Comparison of ENCODE assay signal across 16 cellular contexts in genomic region chr16:81531415-81531814, GRCh38.
DNase-seq lines count a peak whose midpoint lies in the region; ATAC-seq, FAIRE-seq and TF ChIP-seq lines count a peak whose summit lies in the region.
"Had no signal": no experiment of that assay in that cellular context is flagged by ENCODE, and none has a peak within 500 bp of the region (broad histone marks: within the 10 kb centered on the region; RNA-seq: fewer than 3 reads in every experiment).

No MANE protein-coding gene starts in this region.

- no peaks in the 10 kb centered on the region for H3K9me3 Mint-ChIP-seq in stimulated activated effector memory CD8-positive, alpha-beta T cell treated with anti-CD3 and anti-CD28 coated beads, Interleukin-12 subunit alpha, Interleukin-12 subunit beta, amount 100 ng/mL, for 72 hours
- no peaks in the 10 kb centered on the region for H3K9me3 Mint-ChIP-seq in activated T-cell treated with anti-CD3 and anti-CD28 coated beads, Interleukin-2, amount 50 U/mL, for 72 hours

- H3K36me3 ChIP-seq in GM23248 (ENCODE audit: low read depth) (no peaks in the 10 kb centered on the region), bronchial epithelial cell (ENCODE audit: control insufficient read depth, insufficient read depth, low read length) (peaks cover 9% of the 10 kb centered on the region)

- peak overlapping the region; percentile 62 for H3K27ac Mint-ChIP-seq in stimulated activated effector memory CD8-positive, alpha-beta T cell treated with anti-CD3 and anti-CD28 coated beads, Interleukin-12 subunit alpha, Interleukin-12 subunit beta, amount 100 ng/mL, for 72 hours
- no peak overlapping the region for H3K27ac Mint-ChIP-seq in activated T-cell treated with anti-CD3 and anti-CD28 coated beads, Interleukin-2, amount 50 U/mL, for 72 hours

- H3K36me3 Mint-ChIP-seq in stimulated activated effector memory CD8-positive, alpha-beta T cell treated with anti-CD3 and anti-CD28 coated beads, Interleukin-12 subunit alpha, Interleukin-12 subunit beta, amount 100 ng/mL, for 72 hours, result peaks cover 5% of the 10 kb centered on the region
- H3K36me3 Mint-ChIP-seq in activated T-cell treated with anti-CD3 and anti-CD28 coated beads, Interleukin-2, amount 50 U/mL, for 72 hours (ENCODE audit: insufficient read depth in 2 of 2), result no peaks in the 10 kb centered on the region

- H3K9ac ChIP-seq in GM23248, result no peak overlapping the region
- H3K9ac ChIP-seq: parathyroid adenoma had no signal

- no peaks in the 10 kb centered on the region for H3K27me3 Mint-ChIP-seq in activated T-cell treated with anti-CD3 and anti-CD28 coated beads, Interleukin-2, amount 50 U/mL, for 72 hours (ENCODE audit: low read depth)

- H3K4me2 ChIP-seq in GM23248 (ENCODE audit: unreplicated experiment), result no peak overlapping the region

- 66 to 74% methylated on average over 11 of the region's 11 CpGs for WGBS in GM23248 (ENCODE audit: low coverage in 1 of 2, low lambda C conversion rate in 2 of 2, missing lambda C conversion rate in 2 of 2), 2 experiments

- peaks cover 16% of the 10 kb centered on the region for H3F3A ChIP-seq in GM23248 (ENCODE audit: insufficient read depth)

- no peaks in the 10 kb centered on the region for H3K9me3 ChIP-seq in GM23248 (ENCODE audit: low read depth)

- peak; percentile 89 for FAIRE-seq in bronchial epithelial cell (lab: Jason Lieb, UNC)
- FAIRE-seq: D721Med, GM19239 had no signal

- 0 out of 2 replicates have a peak, but pooled peaks cover 4% of the 10 kb centered on the region for H4K20me1 ChIP-seq in GM23248 (ENCODE audit: insufficient read depth)

- in situ Hi-C loops in GM23248 (cut with MboI), result no loop called here

- no peak overlapping the region for H3K4me3 Mint-ChIP-seq in stimulated activated effector memory CD8-positive, alpha-beta T cell treated with anti-CD3 and anti-CD28 coated beads, Interleukin-12 subunit alpha, Interleukin-12 subunit beta, amount 100 ng/mL, for 72 hours
- no peak overlapping the region for H3K4me3 Mint-ChIP-seq in activated T-cell treated with anti-CD3 and anti-CD28 coated beads, Interleukin-2, amount 50 U/mL, for 72 hours

- H3K9me2 ChIP-seq in GM23248 (ENCODE audit: insufficient read depth), result no peaks in the 10 kb centered on the region

- H2AFZ ChIP-seq in GM23248, result no peak overlapping the region
- H2AFZ ChIP-seq: parathyroid adenoma had no signal

- no peak for ATAC-seq in stimulated activated effector memory CD8-positive, alpha-beta T cell treated with anti-CD3 and anti-CD28 coated beads, Interleukin-12 subunit alpha, Interleukin-12 subunit beta, amount 100 ng/mL, for 72 hours
- ATAC-seq in activated T-cell treated with anti-CD3 and anti-CD28 coated beads, Interleukin-2, amount 50 U/mL, for 72 hours (replicated peaks in 1 of 2), result no peak
- ATAC-seq: SK-N-SH treated with all-trans-retinoic acid at 6 μM for 48 hours had no signal

- DNase-seq in GM23248 (peak; percentile 44), bronchial epithelial cell (ENCODE audit: low read depth) (peak; percentile 100), kidney tubule cell (ENCODE audit: low spot score) (peak; percentile 93), AG08396 (ENCODE audit: low spot score) (no peak), C1 segment of cervical spinal cord (lab: John Stamatoyannopoulos, UW) (no peak), NCI-H187 treated with DMSO at 0.1 percent for 48 hours (lab: John Stamatoyannopoulos, UW) (no peak)
- no peak for DNase-seq in stimulated activated effector memory CD8-positive, alpha-beta T cell treated with anti-CD3 and anti-CD28 coated beads, Interleukin-12 subunit alpha, Interleukin-12 subunit beta, amount 100 ng/mL, for 72 hours (ENCODE audit: low spot score in 2 of 2)
- no peak for DNase-seq in activated T-cell treated with anti-CD3 and anti-CD28 coated beads, Interleukin-2, amount 50 U/mL, for 72 hours
- DNase-seq: activated effector memory CD4-positive, alpha-beta T cell treated with anti-CD3 and anti-CD28 coated beads, Interleukin-2, amount 50 U/mL, for 16 hours; NCI-H1694; NCI-H446 treated with DMSO at 0.1 percent for 48 hours; stimulated activated CD4-positive, alpha-beta T cell treated with anti-CD3 and anti-CD28 coated beads, Interleukin-12 subunit alpha, Interleukin-12 subunit beta, amount 100 ng/mL, for 4 hours had no signal

- peaks cover 17% of the 10 kb centered on the region for H3K4me1 ChIP-seq in GM23248 (ENCODE audit: insufficient read depth)
- H3K4me1 ChIP-seq: parathyroid adenoma had no signal

- H3K27ac ChIP-seq in GM23248, result no peak overlapping the region
- H3K27ac ChIP-seq: parathyroid adenoma had no signal

- no peaks in the 10 kb centered on the region for H3K27me3 ChIP-seq in GM23248 (replicated peaks; ENCODE audit: insufficient read depth)
- no peaks in the 10 kb centered on the region for H3K27me3 ChIP-seq in bronchial epithelial cell (ENCODE audit: control insufficient read depth, insufficient read depth, low read length)

- no peak for TF ChIP-seq CTCF in bronchial epithelial cell (IDR thresholded peaks at IDR 0.05; ENCODE audit: insufficient read depth, low read length, severe bottlenecking)

- peaks cover 66% of the 10 kb centered on the region for H3K4me1 Mint-ChIP-seq in stimulated activated effector memory CD8-positive, alpha-beta T cell treated with anti-CD3 and anti-CD28 coated beads, Interleukin-12 subunit alpha, Interleukin-12 subunit beta, amount 100 ng/mL, for 72 hours
- peaks cover 12% of the 10 kb centered on the region for H3K4me1 Mint-ChIP-seq in activated T-cell treated with anti-CD3 and anti-CD28 coated beads, Interleukin-2, amount 50 U/mL, for 72 hours (ENCODE audit: low read depth)

- H3K4me3 ChIP-seq in GM23248 (no peak overlapping the region), bronchial epithelial cell (ENCODE audit: low read depth, low read length) (no peak overlapping the region)

- H3K79me2 ChIP-seq in GM23248 (ENCODE audit: insufficient read depth), result peaks cover 97% of the 10 kb centered on the region

Comparison
In these comparisons a context has a peak if more than half of its experiments do, and no peak if none do; other contexts are left out.
1. DNase-seq: peak in GM23248 (single experiment), bronchial epithelial cell (single experiment) and kidney tubule cell (single experiment); none in stimulated activated effector memory CD8-positive, alpha-beta T cell treated with anti-CD3 and anti-CD28 coated beads, Interleukin-12 subunit alpha, Interleukin-12 subunit beta, amount 100 ng/mL, for 72 hours (0 of 2), AG08396 (single experiment), C1 segment of cervical spinal cord (0 of 14), activated T-cell treated with anti-CD3 and anti-CD28 coated beads, Interleukin-2, amount 50 U/mL, for 72 hours (0 of 2) and NCI-H187 treated with DMSO at 0.1 percent for 48 hours (single experiment).